12 cellular contexts compared by ENCODE assay signal in genomic region chr11:67280341-67280790, GRCh38. TPM values are rescaled to one million over a fixed set of nuclear protein-coding genes. Genes with fewer than 3 reads are reported as not detected.
A peak's percentile ranks its signal among the peaks of the same experiment; 100 is the strongest.
DNase-seq lines count a peak whose midpoint lies in the region; ATAC-seq and TF ChIP-seq lines count a peak whose summit lies in the region.
"Had no signal": no experiment of that assay in that cellular context is flagged by ENCODE, and none has a peak within 500 bp of the region (broad histone marks: within the 10 kb centered on the region; RNA-seq: fewer than 3 reads in every experiment).

No MANE protein-coding gene starts in this region.

- peaks cover 71% of the 10 kb centered on the region for H3K36me3 ChIP-seq in left ventricle myocardium inferior

- H3K4me3 Mint-ChIP-seq in activated CD4-positive, alpha-beta T cell treated with anti-CD3 and anti-CD28 coated beads, Interleukin-2, amount 10 ng/mL, durations not matched to agents 24 days and 14 days = no peak overlapping the region
- H3K4me3 Mint-ChIP-seq in stimulated activated effector memory CD8-positive, alpha-beta T cell treated with anti-CD3 and anti-CD28 coated beads, Interleukin-12 subunit alpha, Interleukin-12 subunit beta, amount 100 ng/mL, for 72 hours = no peak overlapping the region
- H3K4me3 Mint-ChIP-seq in HFFc6 = no peak overlapping the region
- H3K4me3 Mint-ChIP-seq: brain had no signal

- H3K27me3 ChIP-seq in left ventricle myocardium inferior (ENCODE audit: low read depth) = no peaks in the 10 kb centered on the region

- ATAC-seq in stimulated activated effector memory CD8-positive, alpha-beta T cell treated with anti-CD3 and anti-CD28 coated beads, Interleukin-12 subunit alpha, Interleukin-12 subunit beta, amount 100 ng/mL, for 72 hours = no peak
- no peak for ATAC-seq in GM21367 (IDR thresholded peaks at IDR 0.05; ENCODE audit: unreplicated experiment)

- peaks cover 66% of the 10 kb centered on the region for H3K36me3 Mint-ChIP-seq in activated CD4-positive, alpha-beta T cell treated with anti-CD3 and anti-CD28 coated beads, Interleukin-2, amount 10 ng/mL, durations not matched to agents 24 days and 14 days (ENCODE audit: low read depth)
- H3K36me3 Mint-ChIP-seq in stimulated activated effector memory CD8-positive, alpha-beta T cell treated with anti-CD3 and anti-CD28 coated beads, Interleukin-12 subunit alpha, Interleukin-12 subunit beta, amount 100 ng/mL, for 72 hours = peaks cover 100% of the 10 kb centered on the region
- H3K36me3 Mint-ChIP-seq in HFFc6 (ENCODE audit: low read depth) = peaks cover 4% of the 10 kb centered on the region; the same call in 1 of the 2 replicates

- H3K27me3 Mint-ChIP-seq in activated CD4-positive, alpha-beta T cell treated with anti-CD3 and anti-CD28 coated beads, Interleukin-2, amount 10 ng/mL, durations not matched to agents 24 days and 14 days = no peaks in the 10 kb centered on the region
- H3K27me3 Mint-ChIP-seq in HFFc6 (ENCODE audit: insufficient read depth) = no peaks in the 10 kb centered on the region
- H3K27me3 Mint-ChIP-seq: brain had no signal

- peak overlapping the region; percentile 31 for H3K27ac ChIP-seq in left ventricle myocardium inferior (replicated peaks)

- peak overlapping the region; percentile 99 for H3K27ac Mint-ChIP-seq in activated CD4-positive, alpha-beta T cell treated with anti-CD3 and anti-CD28 coated beads, Interleukin-2, amount 10 ng/mL, durations not matched to agents 24 days and 14 days
- H3K27ac Mint-ChIP-seq in stimulated activated effector memory CD8-positive, alpha-beta T cell treated with anti-CD3 and anti-CD28 coated beads, Interleukin-12 subunit alpha, Interleukin-12 subunit beta, amount 100 ng/mL, for 72 hours = peak overlapping the region; percentile 97
- no peak overlapping the region for H3K27ac Mint-ChIP-seq in HFFc6

- TF ChIP-seq CTCF in left ventricle myocardium inferior (IDR thresholded peaks at IDR 0.05; ENCODE audit: borderline replicate concordance) = no peak
- TF ChIP-seq CTCF in HFFc6 (IDR thresholded peaks at IDR 0.05) = no peak

- no peaks in the 10 kb centered on the region for H3K9me3 Mint-ChIP-seq in activated CD4-positive, alpha-beta T cell treated with anti-CD3 and anti-CD28 coated beads, Interleukin-2, amount 10 ng/mL, durations not matched to agents 24 days and 14 days
- no peaks in the 10 kb centered on the region for H3K9me3 Mint-ChIP-seq in stimulated activated effector memory CD8-positive, alpha-beta T cell treated with anti-CD3 and anti-CD28 coated beads, Interleukin-12 subunit alpha, Interleukin-12 subunit beta, amount 100 ng/mL, for 72 hours
- H3K9me3 Mint-ChIP-seq in HFFc6 = no peaks in the 10 kb centered on the region
- H3K9me3 Mint-ChIP-seq: brain had no signal

- peaks cover 67% of the 10 kb centered on the region for H3K4me1 ChIP-seq in left ventricle myocardium inferior

- intact Hi-C loops in activated CD4-positive, alpha-beta T cell treated with anti-CD3 and anti-CD28 coated beads, Interleukin-2, amount 10 ng/mL, durations not matched to agents 24 days and 14 days (cut with micrococcal nuclease) = no loop called here
- intact Hi-C loops in left ventricle myocardium inferior (cut with micrococcal nuclease) = no loop called here

- DNase-seq in activated CD4-positive, alpha-beta T cell treated with anti-CD3 and anti-CD28 coated beads, Interleukin-2, amount 10 ng/mL, durations not matched to agents 24 days and 14 days = no peak
- DNase-seq in activated CD4-positive, alpha-beta T cell treated with anti-CD3 and anti-CD28 coated beads for 4 hours = no peak
- DNase-seq in UCSD-AML1 (lab: John Stamatoyannopoulos, UW; ENCODE audit: unreplicated experiment) = peak; percentile 69
- DNase-seq in left ventricle myocardium inferior = no peak
- no peak for DNase-seq in stimulated activated effector memory CD8-positive, alpha-beta T cell treated with anti-CD3 and anti-CD28 coated beads, Interleukin-12 subunit alpha, Interleukin-12 subunit beta, amount 100 ng/mL, for 72 hours (ENCODE audit: low spot score in 2 of 2)
- DNase-seq in HFFc6 = no peak
- DNase-seq in NCI-H1092 treated with DMSO at 0.1 percent for 48 hours (lab: John Stamatoyannopoulos, UW) = no peak
- DNase-seq: IMR-90, mesenchymal stem cell, NCI-H2081 treated with DMSO at 0.1 percent for 48 hours had no signal

- H3K4me1 Mint-ChIP-seq in activated CD4-positive, alpha-beta T cell treated with anti-CD3 and anti-CD28 coated beads, Interleukin-2, amount 10 ng/mL, durations not matched to agents 24 days and 14 days = peaks cover 43% of the 10 kb centered on the region
- peaks cover 74% of the 10 kb centered on the region for H3K4me1 Mint-ChIP-seq in stimulated activated effector memory CD8-positive, alpha-beta T cell treated with anti-CD3 and anti-CD28 coated beads, Interleukin-12 subunit alpha, Interleukin-12 subunit beta, amount 100 ng/mL, for 72 hours
- peaks cover 17% of the 10 kb centered on the region for H3K4me1 Mint-ChIP-seq in HFFc6 (ENCODE audit: low read depth)

- H3K9me3 ChIP-seq in left ventricle myocardium inferior (replicated peaks) = no peaks in the 10 kb centered on the region

- no peak overlapping the region for H3K4me3 ChIP-seq in left ventricle myocardium inferior

RNA-seq across cellular contexts. Expression of gene ANKRD13D, which starts 8.7 kb away (rescaled TPM):
- total RNA-seq in activated CD4-positive, alpha-beta T cell treated with anti-CD3 and anti-CD28 coated beads, Interleukin-2, amount 10 ng/mL, durations not matched to agents 24 days and 14 days = 114 and 124 TPM in 2 replicates
- total RNA-seq in left ventricle myocardium inferior = 11.8 TPM
- 10 to 100 TPM; 24.7 to 34.6 (median 26.4) TPM for total RNA-seq in HFFc6 (2021; fragmentation: NEBNext Ultra II Directional; extraction: Animal tissue kit (Norgen Biotek cat#: 25700))

RNA-seq across cellular contexts. Expression of gene GRK2, which starts 14.1 kb away (rescaled TPM):
- 244 and 248 TPM in 2 replicates for total RNA-seq in activated CD4-positive, alpha-beta T cell treated with anti-CD3 and anti-CD28 coated beads, Interleukin-2, amount 10 ng/mL, durations not matched to agents 24 days and 14 days
- total RNA-seq in left ventricle myocardium inferior = 53.8 TPM
- total RNA-seq in HFFc6 (2021; fragmentation: NEBNext Ultra II Directional; extraction: Animal tissue kit (Norgen Biotek cat#: 25700)) = 10 to 100 TPM; 26.2 to 35.5 (median 32.1) TPM

RNA-seq across cellular contexts. Expression of gene SSH3, which starts 23.0 kb away (rescaled TPM):
- total RNA-seq in activated CD4-positive, alpha-beta T cell treated with anti-CD3 and anti-CD28 coated beads, Interleukin-2, amount 10 ng/mL, durations not matched to agents 24 days and 14 days = 7.1 and 8.1 TPM in 2 replicates
- total RNA-seq in left ventricle myocardium inferior = 14.9 TPM
- 10 to 100 TPM; 17.0 to 28.7 (median 22.6) TPM for total RNA-seq in HFFc6 (2021; fragmentation: NEBNext Ultra II Directional; extraction: Animal tissue kit (Norgen Biotek cat#: 25700))
